ENCODE assay signal across 16 cellular contexts in the genomic region with DNA sequence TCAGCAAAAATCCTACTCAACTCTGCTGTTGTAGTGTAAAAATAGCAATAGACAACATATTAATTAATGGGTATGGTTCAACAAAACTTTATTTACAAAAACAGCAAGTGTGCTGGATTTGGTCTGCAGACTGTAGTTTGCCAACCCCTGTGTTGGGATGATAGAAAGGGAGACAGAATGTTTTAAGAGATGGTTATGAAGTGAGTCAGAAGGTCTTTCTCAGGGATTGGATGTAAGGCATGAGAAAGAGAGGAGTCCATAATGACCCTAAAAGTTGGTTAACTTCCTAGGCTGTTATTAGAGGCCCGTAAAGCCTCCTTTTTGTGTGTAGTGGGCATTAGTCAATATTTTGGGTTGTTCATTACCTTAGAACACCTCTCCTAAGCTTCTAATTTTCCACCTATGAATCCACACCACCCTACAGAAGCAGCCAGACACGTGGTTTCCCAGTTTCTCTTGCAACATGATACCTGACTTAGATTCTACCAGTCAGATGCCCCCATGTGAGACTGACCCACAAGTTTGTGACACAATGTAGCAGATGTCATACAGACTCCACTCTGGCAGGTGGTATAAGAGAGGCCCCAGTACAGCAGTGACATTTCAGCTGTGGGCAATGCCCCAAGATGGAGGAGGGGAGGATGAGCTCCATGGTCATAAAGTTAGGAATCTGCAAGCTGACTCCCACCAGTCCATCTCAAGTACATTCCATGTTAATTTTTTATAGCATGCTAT.
"Had no signal": no experiment of that assay in that cellular context is flagged by ENCODE, and none has a peak within 500 bp of the region (broad histone marks: within the 10 kb centered on the region; RNA-seq: fewer than 3 reads in every experiment).

No MANE protein-coding gene starts in this region.

- H3K9me3 ChIP-seq: mucosa of descending colon, pancreas had no signal

- H3K4me3 ChIP-seq: dorsolateral prefrontal cortex, hepatocyte, mucosa of descending colon, neural progenitor cell, pancreas, smooth muscle cell had no signal

- H2AFZ ChIP-seq: hepatocyte, neural progenitor cell had no signal

- H3K4me2 ChIP-seq: hepatocyte, neural progenitor cell, smooth muscle cell had no signal

- H3K79me2 ChIP-seq: hepatocyte had no signal

- H3K4me1 ChIP-seq: foreskin keratinocyte, neural progenitor cell, pancreas had no signal

- H3K27ac ChIP-seq: dorsolateral prefrontal cortex, foreskin keratinocyte, hepatocyte, neural progenitor cell, pancreas had no signal

- H3K27me3 ChIP-seq: dorsolateral prefrontal cortex, foreskin keratinocyte, hepatocyte, neural progenitor cell, pancreas had no signal

- DNase-seq: cortex of kidney; dorsolateral prefrontal cortex; effector CD8-positive, alpha-beta T cell; kidney; left colon; mucosa of descending colon; nucleus accumbens; pancreas; right cardiac atrium; stimulated activated CD4-positive, alpha-beta T cell treated with anti-CD3 and anti-CD28 coated beads, Interleukin-2, amount 100 ng/mL, for 48 hours; stimulated activated naive CD4-positive, alpha-beta T cell treated with Interleukin-2 at 50 U/mL for 16 hours had no signal

- H3K36me3 ChIP-seq: neural progenitor cell, pancreas had no signal

- ATAC-seq: foreskin keratinocyte; left colon; mucosa of descending colon; natural killer cell treated with Interleukin-12 subunit alpha and Interleukin-12 subunit beta and Interleukin-15 and Interleukin-18, amount 100 ng/mL, for 72 hours; pancreas; right cardiac atrium had no signal

- H3K9ac ChIP-seq: neural progenitor cell had no signal
